Comparison of ENCODE assay signal across 14 cellular contexts in genomic region chr19:17725422-17726078, GRCh38. TPM values are rescaled to one million over a fixed set of nuclear protein-coding genes. Genes with fewer than 3 reads are reported as not detected.
A peak's percentile ranks its signal among the peaks of the same experiment; 100 is the strongest.
DNase-seq lines count a peak whose midpoint lies in the region; ATAC-seq and TF ChIP-seq lines count a peak whose summit lies in the region.
"Had no signal": no experiment of that assay in that cellular context is flagged by ENCODE, and none has a peak within 500 bp of the region (broad histone marks: within the 10 kb centered on the region; RNA-seq: fewer than 3 reads in every experiment).

No MANE protein-coding gene starts in this region.

- no TSS peak for BruUV-seq in OCI-LY7 (replicated peaks; lab: Mats Ljungman, UMichigan)

- ATAC-seq in stimulated activated naive CD8-positive, alpha-beta T cell treated with anti-CD3 and anti-CD28 coated beads, Interleukin-15, Interleukin-2, amounts not matched to agents 100 U/mL and 50 U/mL, for 24 hours, result no peak

- H3K4me3 Mint-ChIP-seq in activated CD4-positive, alpha-beta memory T cell treated with anti-CD3 and anti-CD28 coated beads for 36 hours, result no peak overlapping the region
- no peak overlapping the region for H3K4me3 Mint-ChIP-seq in activated CD4-positive, alpha-beta memory T cell treated with anti-CD3 and anti-CD28 coated beads, Interleukin-2, amount 10 ng/mL, durations not matched to agents 7 days and 5 days
- H3K4me3 Mint-ChIP-seq: naive thymus-derived CD8-positive, alpha-beta T cell had no signal

- peaks cover 78% of the 10 kb centered on the region for H3K36me3 ChIP-seq in OCI-LY7 (ENCODE audit: insufficient read depth, low read length)

- no peak overlapping the region for H3K4me2 ChIP-seq in OCI-LY7 (ENCODE audit: low read length)
- H3K4me2 ChIP-seq: BLaER1 had no signal

- H3K79me2 ChIP-seq in OCI-LY7 (ENCODE audit: insufficient read depth, low read depth, low read length), result peaks cover 8% of the 10 kb centered on the region

- no peak overlapping the region for H3K27ac ChIP-seq in OCI-LY7 (ENCODE audit: low read depth, low read length, poor library complexity, severe bottlenecking)

- intact Hi-C loops in activated CD4-positive, alpha-beta memory T cell treated with anti-CD3 and anti-CD28 coated beads for 36 hours (cut with micrococcal nuclease), result no loop called here
- intact Hi-C loops in OCI-LY7 (cut with micrococcal nuclease; ENCODE audit: unreplicated experiment), result loop anchor here (1.0 kb wide), 1 partner anchor 41 kb away; no protein-coding TSS in a partner anchor

- peak; percentile 25 for DNase-seq in activated CD4-positive, alpha-beta memory T cell treated with anti-CD3 and anti-CD28 coated beads for 36 hours
- DNase-seq in activated CD4-positive, alpha-beta memory T cell treated with anti-CD3 and anti-CD28 coated beads, Interleukin-2, amount 10 ng/mL, durations not matched to agents 7 days and 5 days, result no peak
- DNase-seq in OCI-LY7 (ENCODE audit: low spot score) (no peak), fibroblast of pulmonary artery (ENCODE audit: low read depth) (no peak), ureter (ENCODE audit: low spot score) (no peak), SKM-1 (lab: John Stamatoyannopoulos, UW; ENCODE audit: unreplicated experiment) (no peak), glomerular visceral epithelial cell (ENCODE audit: extremely low spot score) (no peak)
- DNase-seq in stimulated activated naive CD8-positive, alpha-beta T cell treated with anti-CD3 and anti-CD28 coated beads, Interleukin-15, Interleukin-2, amounts not matched to agents 100 U/mL and 50 U/mL, for 24 hours, result peak; percentile 43
- DNase-seq: hypothalamus; NCI-H187 treated with DMSO at 0.1 percent for 48 hours; stimulated activated CD4-positive, alpha-beta T cell treated with anti-CD3 and anti-CD28 coated beads, Interleukin-4, amount 100 ng/mL, for 24 hours; trophoblast cell had no signal

- H3K36me3 Mint-ChIP-seq in activated CD4-positive, alpha-beta memory T cell treated with anti-CD3 and anti-CD28 coated beads for 36 hours, result peaks cover 21% of the 10 kb centered on the region
- H3K36me3 Mint-ChIP-seq in activated CD4-positive, alpha-beta memory T cell treated with anti-CD3 and anti-CD28 coated beads, Interleukin-2, amount 10 ng/mL, durations not matched to agents 7 days and 5 days (ENCODE audit: low read depth), result peaks cover 39% of the 10 kb centered on the region

- POLR2A ChIA-PET in activated CD4-positive, alpha-beta memory T cell treated with anti-CD3 and anti-CD28 coated beads for 36 hours (lab: Charles Lee), result no interaction called here
- POLR2A ChIA-PET in activated CD4-positive, alpha-beta memory T cell treated with anti-CD3 and anti-CD28 coated beads, Interleukin-2, amount 10 ng/mL, durations not matched to agents 7 days and 5 days (lab: Charles Lee), result interaction anchor here (0.9 to 1.5 kb wide), 3 partner anchors 9 to 122 kb away, joined by 3 read pairs; partner anchors contain the start of gene JAK3
- POLR2A ChIA-PET in OCI-LY7 (lab: Charles Lee), result no interaction called here

- H3K4me3 ChIP-seq in OCI-LY7 (ENCODE audit: low read depth, low read length, poor library complexity, severe bottlenecking) (no peak overlapping the region), fibroblast of pulmonary artery (replicated peaks; ENCODE audit: low read depth, low read length) (no peak overlapping the region)
- H3K4me3 ChIP-seq: BLaER1 had no signal

- H3K4me1 Mint-ChIP-seq in activated CD4-positive, alpha-beta memory T cell treated with anti-CD3 and anti-CD28 coated beads for 36 hours (ENCODE audit: low read depth), result peaks cover 23% of the 10 kb centered on the region
- peaks cover 25% of the 10 kb centered on the region for H3K4me1 Mint-ChIP-seq in activated CD4-positive, alpha-beta memory T cell treated with anti-CD3 and anti-CD28 coated beads, Interleukin-2, amount 10 ng/mL, durations not matched to agents 7 days and 5 days

- TF ChIP-seq CTCF in OCI-LY7 (conservative IDR thresholded peaks at IDR 0.05; ENCODE audit: low read length) (peak; percentile 83), fibroblast of pulmonary artery (IDR thresholded peaks at IDR 0.05; ENCODE audit: low read length, missing control alignments) (peak; percentile 22)

- no peaks in the 10 kb centered on the region for H3K9me3 ChIP-seq in OCI-LY7 (ENCODE audit: low read length)
- H3K9me3 ChIP-seq: BLaER1 had no signal

- H3K9me2 ChIP-seq in OCI-LY7 (ENCODE audit: insufficient read depth, low read length), result no peaks in the 10 kb centered on the region

- peaks cover 16% of the 10 kb centered on the region for H3K4me1 ChIP-seq in OCI-LY7 (ENCODE audit: insufficient read depth, low read length, poor library complexity, severe bottlenecking)

- H3K27ac Mint-ChIP-seq in activated CD4-positive, alpha-beta memory T cell treated with anti-CD3 and anti-CD28 coated beads for 36 hours, result no peak overlapping the region
- H3K27ac Mint-ChIP-seq in activated CD4-positive, alpha-beta memory T cell treated with anti-CD3 and anti-CD28 coated beads, Interleukin-2, amount 10 ng/mL, durations not matched to agents 7 days and 5 days, result no peak overlapping the region

- H3K27me3 Mint-ChIP-seq in activated CD4-positive, alpha-beta memory T cell treated with anti-CD3 and anti-CD28 coated beads for 36 hours, result no peaks in the 10 kb centered on the region
- H3K27me3 Mint-ChIP-seq in activated CD4-positive, alpha-beta memory T cell treated with anti-CD3 and anti-CD28 coated beads, Interleukin-2, amount 10 ng/mL, durations not matched to agents 7 days and 5 days, result no peaks in the 10 kb centered on the region
- H3K27me3 Mint-ChIP-seq: naive thymus-derived CD8-positive, alpha-beta T cell had no signal

- CTCF ChIA-PET in activated CD4-positive, alpha-beta memory T cell treated with anti-CD3 and anti-CD28 coated beads for 36 hours (lab: Charles Lee), result interaction anchor here (0.6 to 1.9 kb wide), 8 partner anchors 13 to 131 kb away, joined by 3 to 6 read pairs (median 3); no protein-coding TSS in a partner anchor
- CTCF ChIA-PET in activated CD4-positive, alpha-beta memory T cell treated with anti-CD3 and anti-CD28 coated beads, Interleukin-2, amount 10 ng/mL, durations not matched to agents 7 days and 5 days (lab: Charles Lee), result interaction anchor here (0.5 to 1.0 kb wide), 3 partner anchors 22 to 214 kb away, joined by 3 to 4 read pairs (median 4); no protein-coding TSS in a partner anchor
- CTCF ChIA-PET in OCI-LY7 (lab: Charles Lee; ENCODE audit: unreplicated experiment), result no interaction called here

- H2AFZ ChIP-seq in OCI-LY7 (ENCODE audit: low read length), result no peak overlapping the region

- no peaks in the 10 kb centered on the region for H4K20me1 ChIP-seq in OCI-LY7 (ENCODE audit: insufficient read depth, low read length)

- H3K9me3 Mint-ChIP-seq in activated CD4-positive, alpha-beta memory T cell treated with anti-CD3 and anti-CD28 coated beads for 36 hours, result no peaks in the 10 kb centered on the region
- no peaks in the 10 kb centered on the region for H3K9me3 Mint-ChIP-seq in activated CD4-positive, alpha-beta memory T cell treated with anti-CD3 and anti-CD28 coated beads, Interleukin-2, amount 10 ng/mL, durations not matched to agents 7 days and 5 days
- H3K9me3 Mint-ChIP-seq: naive thymus-derived CD8-positive, alpha-beta T cell had no signal

RNA-seq across cellular contexts. Expression of gene MAP1S, which starts 6.3 kb away (rescaled TPM):
- total RNA-seq in activated CD4-positive, alpha-beta memory T cell treated with anti-CD3 and anti-CD28 coated beads for 36 hours, result 10 to 100 TPM; 63.0 to 71.2 TPM
- total RNA-seq in activated CD4-positive, alpha-beta memory T cell treated with anti-CD3 and anti-CD28 coated beads, Interleukin-2, amount 10 ng/mL, durations not matched to agents 7 days and 5 days, result 10 to 100 TPM; 66.2 to 76.2 TPM
- total RNA-seq in OCI-LY7 (2014; rRNA removed; shearing (Covaris generic)), result 11.5 and 31.6 TPM in 2 replicates
- total RNA-seq in OCI-LY7 (2022) (53.1 and 61.1 TPM in 2 replicates), ureter (61.6 TPM)

RNA-seq across cellular contexts. Expression of gene FCHO1, which starts 25.7 kb away (rescaled TPM):
- 10 to 100 TPM; 54.3 to 54.5 TPM for total RNA-seq in activated CD4-positive, alpha-beta memory T cell treated with anti-CD3 and anti-CD28 coated beads for 36 hours
- total RNA-seq in activated CD4-positive, alpha-beta memory T cell treated with anti-CD3 and anti-CD28 coated beads, Interleukin-2, amount 10 ng/mL, durations not matched to agents 7 days and 5 days, result 10 to 100 TPM; 64.8 to 76.7 TPM
- 80.6 and 85.6 TPM in 2 replicates for total RNA-seq in OCI-LY7 (2014; rRNA removed; shearing (Covaris generic))
- total RNA-seq in OCI-LY7 (2022) (107 and 115 TPM in 2 replicates), ureter (4.8 TPM)

RNA-seq across cellular contexts. Expression of gene UNC13A, which starts 37.4 kb away (rescaled TPM):
- under 1 TPM; 0.02 TPM for total RNA-seq in activated CD4-positive, alpha-beta memory T cell treated with anti-CD3 and anti-CD28 coated beads for 36 hours
- total RNA-seq in activated CD4-positive, alpha-beta memory T cell treated with anti-CD3 and anti-CD28 coated beads, Interleukin-2, amount 10 ng/mL, durations not matched to agents 7 days and 5 days, result under 1 TPM in 1 of 2 experiments, not detected in 1; 0.03 TPM
- 0.80 and 0.92 TPM in 2 replicates for total RNA-seq in OCI-LY7 (2014; rRNA removed; shearing (Covaris generic))
- total RNA-seq in OCI-LY7 (2022) (0.72 and 0.76 TPM in 2 replicates), ureter (1.4 TPM)

Comparison
In these comparisons a context has a peak if more than half of its experiments do, and no peak if none do; other contexts are left out.
1. DNase-seq: peak in activated CD4-positive, alpha-beta memory T cell treated with anti-CD3 and anti-CD28 coated beads for 36 hours (single experiment) and stimulated activated naive CD8-positive, alpha-beta T cell treated with anti-CD3 and anti-CD28 coated beads, Interleukin-15, Interleukin-2, amounts not matched to agents 100 U/mL and 50 U/mL, for 24 hours (single experiment); none in activated CD4-positive, alpha-beta memory T cell treated with anti-CD3 and anti-CD28 coated beads, Interleukin-2, amount 10 ng/mL, durations not matched to agents 7 days and 5 days (single experiment), OCI-LY7 (single experiment), fibroblast of pulmonary artery (single experiment), ureter (single experiment), SKM-1 (single experiment) and glomerular visceral epithelial cell (single experiment).